ENCODE assay signal across 8 cellular contexts in genomic region chr6:133916650-133917151, GRCh38. TPM values are rescaled to one million over a fixed set of nuclear protein-coding genes. Genes with fewer than 3 reads are reported as not detected.
DNase-seq lines count a peak whose midpoint lies in the region; ATAC-seq, FAIRE-seq and TF ChIP-seq lines count a peak whose summit lies in the region.

No MANE protein-coding gene starts in this region.

- no peaks in the 10 kb centered on the region for H4K20me1 ChIP-seq in keratinocyte (ENCODE audit: control insufficient read depth, extremely low read depth, insufficient read depth, low read length)

- peaks cover 27% of the 10 kb centered on the region for H3K4me1 Mint-ChIP-seq in WTC11

- no peaks in the 10 kb centered on the region for H3K4me1 ChIP-seq in keratinocyte (ENCODE audit: control insufficient read depth, extremely low read depth, insufficient read depth, low read length)

- H3K4me3 ChIP-seq in keratinocyte (ENCODE audit: control insufficient read depth in 2 of 3, extremely low read depth in 1 of 3, insufficient read depth in 2 of 3, low read depth in 1 of 3, low read length in 3 of 3), result no peak overlapping the region

- ATAC-seq in GM18868 (IDR thresholded peaks at IDR 0.05; ENCODE audit: unreplicated experiment), result peak; percentile 82
- ATAC-seq in HG03159 (IDR thresholded peaks at IDR 0.05; ENCODE audit: unreplicated experiment), result peak; percentile 72
- peak; percentile 78 for ATAC-seq in WTC11

- no peaks in the 10 kb centered on the region for H3K27me3 Mint-ChIP-seq in WTC11 (ENCODE audit: low read depth)

- DNase-seq in AG08396 (ENCODE audit: low spot score), result peak; percentile 65
- DNase-seq in NCI-H2196 treated with DMSO at 0.1 percent for 48 hours (lab: John Stamatoyannopoulos, UW; ENCODE audit: unreplicated experiment), result peak; percentile 70
- peak; percentile 99 for DNase-seq in WTC11 (ENCODE audit: low spot score)
- DNase-seq in central memory CD4-positive, alpha-beta T cell, result peak; percentile 45
- DNase-seq in keratinocyte (ENCODE audit: low read depth, low spot score), result peak; percentile 53
- DNase-seq in stimulated activated CD4-positive, alpha-beta T cell treated with anti-CD3 and anti-CD28 coated beads, Interleukin-2, amount 100 ng/mL, for 24 hours, result peak; percentile 85 to 88

- peak overlapping the region; percentile 53 for H3K4me3 Mint-ChIP-seq in WTC11

- CTCF ChIA-PET in WTC11 (lab: Charles Lee), result interaction anchor here (0.6 to 5.3 kb wide), 46 partner anchors 14 to 724 kb away, joined by 3 to 98 read pairs (median 4); partner anchors contain the start of gene TBPL1

- no peaks in the 10 kb centered on the region for H3K36me3 ChIP-seq in keratinocyte (ENCODE audit: control insufficient read depth in 2 of 2, extremely low read depth in 1 of 2, insufficient read depth in 2 of 2, low read length in 2 of 2)

- POLR2A ChIA-PET in WTC11 (lab: Charles Lee), result interaction anchor here (1.3 kb wide), 1 partner anchor 79 kb away, joined by 3 read pairs; no protein-coding TSS in a partner anchor

- dilution Hi-C loops in keratinocyte (cut with MboI; ENCODE audit: extremely low pct_ligation_motif_present, low sequenced_read_pairs), result no loop called here

- no peaks in the 10 kb centered on the region for H3K27me3 ChIP-seq in keratinocyte (ENCODE audit: control insufficient read depth, extremely low read depth, insufficient read depth, low read length)

- no peak overlapping the region for H3K9ac ChIP-seq in keratinocyte (ENCODE audit: control insufficient read depth, extremely low read depth, insufficient read depth, low read length)

- peak overlapping the region; percentile 49 for H3K4me2 ChIP-seq in keratinocyte (ENCODE audit: control insufficient read depth, extremely low read depth, insufficient read depth, low read depth, low read length)

- no peaks in the 10 kb centered on the region for H3K9me1 ChIP-seq in keratinocyte (ENCODE audit: control insufficient read depth, extremely low read depth, insufficient read depth, low read length)

- peaks cover 11% of the 10 kb centered on the region for H3K9me3 Mint-ChIP-seq in WTC11

- TF ChIP-seq CTCF in WTC11 (IDR thresholded peaks at IDR 0.05), result peak; percentile 92
- peak; percentile 89 to 97 (median 91) for TF ChIP-seq CTCF in keratinocyte (optimal IDR thresholded peaks at IDR 0.05 in 1 of 3, IDR thresholded peaks at IDR 0.05 in 1 of 3, conservative IDR thresholded peaks at IDR 0.05 in 1 of 3; ENCODE audit: extremely low read depth in 1 of 3, insufficient read depth in 2 of 3, low read length in 3 of 3)

- H3K27ac Mint-ChIP-seq in WTC11, result peak overlapping the region; percentile 92

- no peaks in the 10 kb centered on the region for H3K79me2 ChIP-seq in keratinocyte (ENCODE audit: control insufficient read depth, insufficient read depth, low read length)

- peak; percentile 93 for FAIRE-seq in keratinocyte (lab: Jason Lieb, UNC)

- H3K9me3 ChIP-seq in keratinocyte (ENCODE audit: control insufficient read depth, low read depth, low read length), result no peaks in the 10 kb centered on the region

- no peak overlapping the region for H3K27ac ChIP-seq in keratinocyte (ENCODE audit: control insufficient read depth, insufficient read depth, low read length)

- peaks cover 8% of the 10 kb centered on the region; the same call in 1 of the 2 replicates for H3K36me3 Mint-ChIP-seq in WTC11

- peak overlapping the region; percentile 54 for H2AFZ ChIP-seq in keratinocyte (ENCODE audit: control insufficient read depth, low read length)

TF ChIP-seq in WTC11, 78 proteins besides CTCF, POLR2A, EP300 and RAD21:
- TF ChIP-seq ETV6 (CRISPR knock-in tag; IDR thresholded peaks at IDR 0.05) (peak; percentile 83; the same call in 1 of the 2 replicates), SP1 (CRISPR knock-in tag; conservative IDR thresholded peaks at IDR 0.05) (peak; percentile 45; the same call in 1 of the 2 replicates), MXD4 (CRISPR knock-in tag; IDR thresholded peaks at IDR 0.05; ENCODE audit: borderline replicate concordance) (no peak), FOXK1 (CRISPR knock-in tag; IDR thresholded peaks at IDR 0.05) (no peak), ZNF512 (CRISPR knock-in tag; IDR thresholded peaks at IDR 0.05; ENCODE audit: borderline replicate concordance) (no peak)

RNA-seq across cellular contexts. Expression of gene TCF21, which starts 27.8 kb away (rescaled TPM):
- total RNA-seq in WTC11 (2021), result 0.11 to 0.22 TPM (median 0.14 TPM) in 3 replicates
- polyA plus RNA-seq in keratinocyte, result not detected in 3 replicates
- polyA plus RNA-seq in keratinocyte (2011; ENCODE audit: low read depth), result not detected
- not detected in 2 replicates for polyA plus RNA-seq in keratinocyte (2011; cell fraction: cytosol; rRNA removed)
- polyA plus RNA-seq in keratinocyte (2011; cell fraction: nucleus; rRNA removed), result not detected in 2 replicates
- not detected in 2 replicates for polyA plus RNA-seq in keratinocyte (2012; ENCODE audit: low replicate concordance)
- not detected in 3 replicates for polyA minus RNA-seq in keratinocyte
- polyA minus RNA-seq in keratinocyte (2011; cell fraction: cytosol; rRNA and poly(A)+ RNA removed), result not detected
- polyA minus RNA-seq in keratinocyte (2011; cell fraction: nucleus; rRNA and poly(A)+ RNA removed), result not detected in 2 replicates

RNA-seq across cellular contexts. Expression of gene TBPL1, which starts 36.3 kb away (rescaled TPM):
- total RNA-seq in WTC11 (2021), result 39.8 to 44.0 TPM (median 42.1 TPM) in 3 replicates
- polyA plus RNA-seq in keratinocyte, result 25.4 to 39.1 TPM (median 26.4 TPM) in 3 replicates
- 23.7 TPM for polyA plus RNA-seq in keratinocyte (2011; ENCODE audit: low read depth)
- polyA plus RNA-seq in keratinocyte (2011; cell fraction: cytosol; rRNA removed), result 24.3 and 44.2 TPM in 2 replicates
- polyA plus RNA-seq in keratinocyte (2011; cell fraction: nucleus; rRNA removed), result 15.4 and 25.6 TPM in 2 replicates
- 27.1 and 28.0 TPM in 2 replicates for polyA plus RNA-seq in keratinocyte (2012; ENCODE audit: low replicate concordance)
- 3.8 to 18.5 TPM (median 14.2 TPM) in 3 replicates for polyA minus RNA-seq in keratinocyte
- polyA minus RNA-seq in keratinocyte (2011; cell fraction: cytosol; rRNA and poly(A)+ RNA removed), result 16.9 TPM
- 6.5 and 9.9 TPM in 2 replicates for polyA minus RNA-seq in keratinocyte (2011; cell fraction: nucleus; rRNA and poly(A)+ RNA removed)

Comparison
In these comparisons a context has a peak if more than half of its experiments do, and no peak if none do; other contexts are left out.
1. DNase-seq: peak in every context shown above with its lines; median percentile 99 in WTC11; 86 in stimulated activated CD4-positive, alpha-beta T cell treated with anti-CD3 and anti-CD28 coated beads, Interleukin-2, amount 100 ng/mL, for 24 hours; 70 in NCI-H2196 treated with DMSO at 0.1 percent for 48 hours; 65 in AG08396; 53 in keratinocyte; 45 in central memory CD4-positive, alpha-beta T cell.